1 cellular context compared by ENCODE assay signal in genomic region chr18:73881396-73881795, GRCh38.
TF ChIP-seq lines count a peak whose summit lies in the region.

No MANE protein-coding gene starts in this region.

TF ChIP-seq in IMR-90, 13 proteins besides CTCF, POLR2A, EP300 and RAD21:
- TF ChIP-seq SMC3 (IDR thresholded peaks at IDR 0.05; ENCODE audit: low read depth, low read length) (no peak), RCOR1 (IDR thresholded peaks at IDR 0.05; ENCODE audit: insufficient replicate concordance, low read length) (no peak), FOS (IDR thresholded peaks at IDR 0.05; ENCODE audit: low read depth, low read length) (no peak), CEBPB (IDR thresholded peaks at IDR 0.05; ENCODE audit: low read depth, low read length) (no peak), RFX5 (IDR thresholded peaks at IDR 0.05; ENCODE audit: low read depth, low read length) (no peak), NFE2L2 (IDR thresholded peaks at IDR 0.05; ENCODE audit: low read depth, low read length) (no peak), MAZ (IDR thresholded peaks at IDR 0.05; ENCODE audit: borderline replicate concordance, low read depth, low read length) (no peak), MAFK (IDR thresholded peaks at IDR 0.05; ENCODE audit: low read depth, low read length) (no peak), MXI1 (IDR thresholded peaks at IDR 0.05; ENCODE audit: borderline replicate concordance, low read depth, low read length) (no peak), USF2 (IDR thresholded peaks at IDR 0.05; ENCODE audit: low read depth, low read length) (no peak), CHD1 (IDR thresholded peaks at IDR 0.05; ENCODE audit: low read depth, low read length) (no peak)
